Comparison of ENCODE assay signal across 8 cellular contexts in the genomic region with DNA sequence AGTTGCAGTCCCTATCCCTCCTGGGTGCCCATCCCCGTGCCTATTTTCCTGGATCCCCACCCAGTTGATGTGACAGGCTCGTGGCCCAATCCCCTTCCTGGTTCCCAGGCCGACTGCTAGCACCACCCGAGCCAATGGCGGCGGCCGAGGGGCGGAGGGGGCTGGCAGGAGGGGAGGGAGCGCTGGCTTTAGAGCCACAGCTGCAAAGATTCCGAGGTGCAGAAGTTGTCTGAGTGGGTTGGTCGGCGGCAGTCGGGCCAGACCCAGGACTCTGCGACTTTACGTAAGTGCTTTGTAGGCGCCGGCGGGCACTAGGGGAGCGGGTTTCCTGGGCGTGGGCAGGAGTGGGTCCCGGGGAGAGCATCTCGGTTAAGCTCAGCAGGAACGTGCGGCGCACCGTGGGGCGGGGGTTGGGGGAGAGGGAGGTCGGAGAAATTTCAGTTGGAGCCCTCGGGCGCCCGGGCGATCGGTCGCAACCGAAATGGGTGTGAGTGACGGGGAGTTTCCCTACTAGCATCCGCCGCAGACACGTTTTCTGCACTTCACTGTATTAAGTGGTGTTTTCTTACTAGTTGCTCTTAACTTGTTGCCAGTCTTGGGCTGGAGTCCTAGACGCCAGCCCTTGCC. TPM values are rescaled to one million over a fixed set of nuclear protein-coding genes. Genes with fewer than 3 reads are reported as not detected.
DNase-seq lines count a peak whose midpoint lies in the region; ATAC-seq and TF ChIP-seq lines count a peak whose summit lies in the region.

A gene with protein sequence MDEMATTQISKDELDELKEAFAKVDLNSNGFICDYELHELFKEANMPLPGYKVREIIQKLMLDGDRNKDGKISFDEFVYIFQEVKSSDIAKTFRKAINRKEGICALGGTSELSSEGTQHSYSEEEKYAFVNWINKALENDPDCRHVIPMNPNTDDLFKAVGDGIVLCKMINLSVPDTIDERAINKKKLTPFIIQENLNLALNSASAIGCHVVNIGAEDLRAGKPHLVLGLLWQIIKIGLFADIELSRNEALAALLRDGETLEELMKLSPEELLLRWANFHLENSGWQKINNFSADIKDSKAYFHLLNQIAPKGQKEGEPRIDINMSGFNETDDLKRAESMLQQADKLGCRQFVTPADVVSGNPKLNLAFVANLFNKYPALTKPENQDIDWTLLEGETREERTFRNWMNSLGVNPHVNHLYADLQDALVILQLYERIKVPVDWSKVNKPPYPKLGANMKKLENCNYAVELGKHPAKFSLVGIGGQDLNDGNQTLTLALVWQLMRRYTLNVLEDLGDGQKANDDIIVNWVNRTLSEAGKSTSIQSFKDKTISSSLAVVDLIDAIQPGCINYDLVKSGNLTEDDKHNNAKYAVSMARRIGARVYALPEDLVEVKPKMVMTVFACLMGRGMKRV (plus strand): TSS at position 197 of the 627 bp plus-strand sequence. CDS start 49,077 bp downstream, outside the sequence.

- H3K4me3 ChIP-seq in HEK293 (ENCODE audit: low read depth, low read length) (peak within 1 kb of the TSS; percentile 91), heart right ventricle (peak within 1 kb of the TSS; percentile 39 to 81 (median 72))

- H3K27me3 Mint-ChIP-seq in osteocyte (ENCODE audit: unreplicated experiment): no peaks in the 10 kb centered on the region

- H3K9me3 ChIP-seq in HEK293 (ENCODE audit: control insufficient read depth, insufficient read depth, low read depth, low read length) (no peaks in the 10 kb centered on the region), heart right ventricle (no peaks in the 10 kb centered on the region)

- H3K27ac ChIP-seq in HEK293 (ENCODE audit: extremely low read depth, low read depth, low read length) (peak within 1 kb of the TSS; percentile 95), heart right ventricle (peak within 1 kb of the TSS; percentile 83 to 97 (median 94))

- CTCF ChIA-PET in HEK293 (lab: Yijun Ruan, JAX): interaction anchor here (0.6 to 0.9 kb wide), 2 partner anchors 91 to 228 kb away, joined by 3 read pairs; no protein-coding TSS in a partner anchor

- peak; percentile 86 to 96 (median 94) for ATAC-seq in heart right ventricle

- WGBS in heart right ventricle, 2 donors: 0% methylated on average over 36 to 37 of the region's 40 CpGs

- H3K4me3 Mint-ChIP-seq in osteocyte (ENCODE audit: unreplicated experiment): peak within 1 kb of the TSS; percentile 100

- peaks cover 51% of the 10 kb centered on the region for H3K4me1 Mint-ChIP-seq in osteocyte (ENCODE audit: unreplicated experiment)

- H3K36me3 ChIP-seq in HEK293 (ENCODE audit: control insufficient read depth in 2 of 2, insufficient read depth in 1 of 2, low read length in 2 of 2) (peaks cover 0 to 10% of the 10 kb centered on the region in 2 experiments; a peak in 1 of 3 replicates), heart right ventricle (no peaks in the 10 kb centered on the region)

- POLR2A ChIA-PET in HEK293 (lab: Yijun Ruan, JAX): interaction anchor here (0.5 to 2.6 kb wide), 9 partner anchors 22 to 257 kb away, joined by 3 to 15 read pairs (median 4); no protein-coding TSS in a partner anchor

- peak within 1 kb of the TSS; percentile 99 for H3K27ac Mint-ChIP-seq in osteocyte (ENCODE audit: unreplicated experiment)

- H3K27me3 ChIP-seq in heart right ventricle: peaks cover 0 to 99% (median 0%) of the 10 kb centered on the region in 7 donors

- H3K9me3 Mint-ChIP-seq in osteocyte (ENCODE audit: unreplicated experiment): no peaks in the 10 kb centered on the region

- peaks cover 15% of the 10 kb centered on the region for H3K36me3 Mint-ChIP-seq in osteocyte (ENCODE audit: unreplicated experiment)

- H3K4me1 ChIP-seq in HEK293 (ENCODE audit: control insufficient read depth, insufficient read depth, low read length): peaks cover 4% of the 10 kb centered on the region; the same call in 1 of the 2 replicates
- peaks cover 3 to 45% (median 10%) of the 10 kb centered on the region in 9 donors for H3K4me1 ChIP-seq in heart right ventricle

- intact Hi-C loops in heart right ventricle (cut with DNase I): loop anchor here in 8 of 10 donors (5.0 to 10.0 kb wide), 10 partner anchors 54 to 229 kb away; no protein-coding TSS in a partner anchor

- peak; percentile 39; the same call in 1 of the 2 replicates for TF ChIP-seq CTCF in HEK293 (tag by site-specific recombination; IDR thresholded peaks at IDR 0.05)
- TF ChIP-seq CTCF in heart right ventricle (IDR thresholded peaks at IDR 0.05): no peak
- no peak for TF ChIP-seq CTCF in osteocyte (IDR thresholded peaks at IDR 0.05)

- DNase-seq in GM03348 (ENCODE audit: low spot score) (peak; percentile 93), NCI-H2196 treated with DMSO at 0.1 percent for 48 hours (lab: John Stamatoyannopoulos, UW; ENCODE audit: unreplicated experiment) (peak; percentile 18), amygdala (lab: John Stamatoyannopoulos, UW) (peak in 55 of 56 donors; percentile 3 to 84 (median 61)), heart right ventricle (peak; percentile 87 to 89), osteocyte (ENCODE audit: extremely low spot score, unreplicated experiment) (peak; percentile 96), NCI-H1048 (lab: John Stamatoyannopoulos, UW) (no peak), GF-D8 (lab: John Stamatoyannopoulos, UW) (no peak)

TF ChIP-seq in HEK293, 187 proteins besides CTCF, POLR2A, EP300 and RAD21 (continues in another document):
- TF ChIP-seq ZFP3 (tag by site-specific recombination; IDR thresholded peaks at IDR 0.05; ENCODE audit: low read depth) (no peak), ZBTB20 (tag by site-specific recombination; IDR thresholded peaks at IDR 0.05) (peak; percentile 77), ZNF133 (tag by site-specific recombination; IDR thresholded peaks at IDR 0.05) (no peak), ZNF174 (tag by site-specific recombination; IDR thresholded peaks at IDR 0.05) (no peak), ZBTB8A (tag by site-specific recombination; IDR thresholded peaks at IDR 0.05) (peak; percentile 84), PRDM1 (tag by site-specific recombination; IDR thresholded peaks at IDR 0.05) (peak; percentile 39; the same call in 1 of the 2 replicates), MZF1 (tag by site-specific recombination; IDR thresholded peaks at IDR 0.05; ENCODE audit: borderline replicate concordance) (peak; percentile 95)
- TF ChIP-seq, protein P1, sequence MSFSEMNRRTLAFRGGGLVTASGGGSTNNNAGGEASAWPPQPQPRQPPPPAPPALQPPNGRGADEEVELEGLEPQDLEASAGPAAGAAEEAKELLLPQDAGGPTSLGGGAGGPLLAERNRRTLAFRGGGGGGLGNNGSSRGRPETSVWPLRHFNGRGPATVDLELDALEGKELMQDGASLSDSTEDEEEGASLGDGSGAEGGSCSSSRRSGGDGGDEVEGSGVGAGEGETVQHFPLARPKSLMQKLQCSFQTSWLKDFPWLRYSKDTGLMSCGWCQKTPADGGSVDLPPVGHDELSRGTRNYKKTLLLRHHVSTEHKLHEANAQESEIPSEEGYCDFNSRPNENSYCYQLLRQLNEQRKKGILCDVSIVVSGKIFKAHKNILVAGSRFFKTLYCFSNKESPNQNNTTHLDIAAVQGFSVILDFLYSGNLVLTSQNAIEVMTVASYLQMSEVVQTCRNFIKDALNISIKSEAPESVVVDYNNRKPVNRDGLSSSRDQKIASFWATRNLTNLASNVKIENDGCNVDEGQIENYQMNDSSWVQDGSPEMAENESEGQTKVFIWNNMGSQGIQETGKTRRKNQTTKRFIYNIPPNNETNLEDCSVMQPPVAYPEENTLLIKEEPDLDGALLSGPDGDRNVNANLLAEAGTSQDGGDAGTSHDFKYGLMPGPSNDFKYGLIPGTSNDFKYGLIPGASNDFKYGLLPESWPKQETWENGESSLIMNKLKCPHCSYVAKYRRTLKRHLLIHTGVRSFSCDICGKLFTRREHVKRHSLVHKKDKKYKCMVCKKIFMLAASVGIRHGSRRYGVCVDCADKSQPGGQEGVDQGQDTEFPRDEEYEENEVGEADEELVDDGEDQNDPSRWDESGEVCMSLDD (tag by site-specific recombination; IDR thresholded peaks at IDR 0.05): 0 out of 2 replicates have a peak, but pooled peaks have one; percentile 44
- TF ChIP-seq, protein P2, sequence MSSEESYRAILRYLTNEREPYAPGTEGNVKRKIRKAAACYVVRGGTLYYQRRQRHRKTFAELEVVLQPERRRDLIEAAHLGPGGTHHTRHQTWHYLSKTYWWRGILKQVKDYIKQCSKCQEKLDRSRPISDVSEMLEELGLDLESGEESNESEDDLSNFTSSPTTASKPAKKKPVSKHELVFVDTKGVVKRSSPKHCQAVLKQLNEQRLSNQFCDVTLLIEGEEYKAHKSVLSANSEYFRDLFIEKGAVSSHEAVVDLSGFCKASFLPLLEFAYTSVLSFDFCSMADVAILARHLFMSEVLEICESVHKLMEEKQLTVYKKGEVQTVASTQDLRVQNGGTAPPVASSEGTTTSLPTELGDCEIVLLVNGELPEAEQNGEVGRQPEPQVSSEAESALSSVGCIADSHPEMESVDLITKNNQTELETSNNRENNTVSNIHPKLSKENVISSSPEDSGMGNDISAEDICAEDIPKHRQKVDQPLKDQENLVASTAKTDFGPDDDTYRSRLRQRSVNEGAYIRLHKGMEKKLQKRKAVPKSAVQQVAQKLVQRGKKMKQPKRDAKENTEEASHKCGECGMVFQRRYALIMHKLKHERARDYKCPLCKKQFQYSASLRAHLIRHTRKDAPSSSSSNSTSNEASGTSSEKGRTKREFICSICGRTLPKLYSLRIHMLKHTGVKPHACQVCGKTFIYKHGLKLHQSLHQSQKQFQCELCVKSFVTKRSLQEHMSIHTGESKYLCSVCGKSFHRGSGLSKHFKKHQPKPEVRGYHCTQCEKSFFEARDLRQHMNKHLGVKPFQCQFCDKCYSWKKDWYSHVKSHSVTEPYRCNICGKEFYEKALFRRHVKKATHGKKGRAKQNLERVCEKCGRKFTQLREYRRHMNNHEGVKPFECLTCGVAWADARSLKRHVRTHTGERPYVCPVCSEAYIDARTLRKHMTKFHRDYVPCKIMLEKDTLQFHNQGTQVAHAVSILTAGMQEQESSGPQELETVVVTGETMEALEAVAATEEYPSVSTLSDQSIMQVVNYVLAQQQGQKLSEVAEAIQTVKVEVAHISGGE (tag by site-specific recombination; conservative IDR thresholded peaks at IDR 0.05; ENCODE audit: low read depth): 0 out of 2 replicates have a peak, but pooled peaks have one; percentile 5

RNA-seq across cellular contexts. Expression of the gene that starts here (rescaled TPM):
- total RNA-seq in heart right ventricle (10 to 100 TPM; 31.1 to 56.9 (median 39.0) TPM), osteocyte (530 and 547 TPM in 2 replicates)
- polyA plus RNA-seq in heart right ventricle: 10 to 100 TPM; 29.7 to 32.4 TPM

Comparison
In these comparisons a context has a peak if more than half of its experiments do, and no peak if none do; other contexts are left out.
1. DNase-seq: peak in GM03348 (single experiment), NCI-H2196 treated with DMSO at 0.1 percent for 48 hours (single experiment), amygdala (55 of 56), heart right ventricle (2 of 2) and osteocyte (single experiment); none in NCI-H1048 (single experiment) and GF-D8 (single experiment).